In the genomic region with DNA sequence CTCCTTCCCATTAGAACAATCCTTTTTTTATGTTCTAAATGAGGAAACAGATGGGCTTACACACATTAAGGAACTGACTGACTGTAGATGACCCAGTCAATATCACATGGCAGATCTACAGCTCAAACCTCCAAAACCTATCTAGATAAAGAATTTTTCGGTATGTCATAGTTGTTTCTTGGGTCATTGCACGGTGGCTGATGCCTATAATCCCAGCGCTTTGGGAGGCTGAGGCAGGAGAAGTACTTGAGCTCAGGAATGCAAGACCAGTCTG, we compare ENCODE assay signal across 12 cellular contexts. TPM values are rescaled to one million over a fixed set of nuclear protein-coding genes. Genes with fewer than 3 reads are reported as not detected.
DNase-seq lines count a peak whose midpoint lies in the region; ATAC-seq, FAIRE-seq and TF ChIP-seq lines count a peak whose summit lies in the region.
"Had no signal": no experiment of that assay in that cellular context is flagged by ENCODE, and none has a peak within 500 bp of the region (broad histone marks: within the 10 kb centered on the region; RNA-seq: fewer than 3 reads in every experiment).

No MANE protein-coding gene starts in this region.

- no peaks in the 10 kb centered on the region for H3K27me3 Mint-ChIP-seq in activated CD8-positive, alpha-beta memory T cell treated with anti-CD3 and anti-CD28 coated beads, Interleukin-2, amount 10 ng/mL, durations not matched to agents 7 days and 5 days

- H2BK15ac ChIP-seq in mesenchymal stem cell (ENCODE audit: low read depth, poor library complexity, severe bottlenecking), result no peak overlapping the region

- peaks cover 53% of the 10 kb centered on the region for H3K4me1 Mint-ChIP-seq in activated CD8-positive, alpha-beta memory T cell treated with anti-CD3 and anti-CD28 coated beads, Interleukin-2, amount 10 ng/mL, durations not matched to agents 7 days and 5 days

- H3K9ac ChIP-seq in GM12878 (ENCODE audit: control insufficient read depth, insufficient read depth, low read length), result no peak overlapping the region
- peak overlapping the region; percentile 55 for H3K9ac ChIP-seq in mesenchymal stem cell (ENCODE audit: low read length)

- TF ChIP-seq RAD21 in GM12878 (IDR thresholded peaks at IDR 0.05; ENCODE audit: insufficient read depth, low read depth, low read length), result no peak

- no peaks in the 10 kb centered on the region for H4K20me1 ChIP-seq in GM12878 (ENCODE audit: control insufficient read depth, insufficient read depth)

- H3K9me3 ChIP-seq in GM12878 (replicated peaks; ENCODE audit: control insufficient read depth, insufficient read depth, low read length) (no peaks in the 10 kb centered on the region), mesenchymal stem cell (ENCODE audit: control insufficient read depth, low read length) (no peaks in the 10 kb centered on the region), thoracic aorta (no peaks in the 10 kb centered on the region)

- TF ChIP-seq EP300 in GM12878 (IDR thresholded peaks at IDR 0.05; ENCODE audit: borderline replicate concordance in 1 of 2, control insufficient read depth in 1 of 2, low read depth in 2 of 2, low read length in 2 of 2), result no peak

- H4K91ac ChIP-seq in mesenchymal stem cell (ENCODE audit: low read length), result no peak overlapping the region

- no peak overlapping the region for H4K8ac ChIP-seq in mesenchymal stem cell (ENCODE audit: low read length)

- no peak overlapping the region for H2AFZ ChIP-seq in GM12878 (ENCODE audit: control insufficient read depth, low read depth, low read length)
- H2AFZ ChIP-seq in mesenchymal stem cell (ENCODE audit: low read depth, low read length), result no peak overlapping the region

- no peak overlapping the region for H3K4me2 ChIP-seq in GM12878 (ENCODE audit: control insufficient read depth, insufficient read depth)
- H3K4me2 ChIP-seq in mesenchymal stem cell (ENCODE audit: low read length, poor library complexity, severe bottlenecking), result no peak overlapping the region

- no peak overlapping the region for H3K23ac ChIP-seq in mesenchymal stem cell (ENCODE audit: low read length in 2 of 2)

- H3K36me3 ChIP-seq in GM12878 (ENCODE audit: control insufficient read depth in 2 of 2, insufficient read depth in 2 of 2, low read length in 1 of 2), result peaks cover 8 to 16% of the 10 kb centered on the region in 2 experiments
- H3K36me3 ChIP-seq in mesenchymal stem cell (ENCODE audit: control insufficient read depth in 1 of 2, insufficient read depth in 2 of 2, low read depth in 1 of 2, low read length in 2 of 2), result peaks cover 35 to 72% of the 10 kb centered on the region in 2 experiments
- H3K36me3 ChIP-seq in thoracic aorta, result peaks cover 8% of the 10 kb centered on the region

- H3K14ac ChIP-seq in mesenchymal stem cell (ENCODE audit: low read length in 2 of 2), result no peak overlapping the region

- H3K27me3 ChIP-seq in GM12878 (replicated peaks in 1 of 2; ENCODE audit: control insufficient read depth in 2 of 2, insufficient read depth in 2 of 2, low read length in 1 of 2) (no peaks in the 10 kb centered on the region), mesenchymal stem cell (ENCODE audit: control insufficient read depth in 1 of 2, insufficient read depth in 1 of 2, low read length in 2 of 2) (no peaks in the 10 kb centered on the region), thoracic aorta (replicated peaks; ENCODE audit: insufficient read depth) (no peaks in the 10 kb centered on the region)

- peaks cover 58% of the 10 kb centered on the region for H3K36me3 Mint-ChIP-seq in activated CD8-positive, alpha-beta memory T cell treated with anti-CD3 and anti-CD28 coated beads, Interleukin-2, amount 10 ng/mL, durations not matched to agents 7 days and 5 days

- H2BK12ac ChIP-seq in mesenchymal stem cell (ENCODE audit: low read length in 2 of 2), result no peak overlapping the region

- SMC1A ChIA-PET in GM12878 (lab: Charles Lee; ENCODE audit: uncharacterized antibody, unreplicated experiment), result interaction anchor here (0.9 to 2.2 kb wide), 9 partner anchors 10 to 199 kb away, joined by 3 to 6 read pairs (median 4); partner anchors contain the start of gene GRPEL2

- peak overlapping the region; percentile 15 for H3K27ac Mint-ChIP-seq in activated CD8-positive, alpha-beta memory T cell treated with anti-CD3 and anti-CD28 coated beads, Interleukin-2, amount 10 ng/mL, durations not matched to agents 7 days and 5 days

- no peak overlapping the region for H2BK120ac ChIP-seq in mesenchymal stem cell (ENCODE audit: low read depth, low read length)

- H2AK5ac ChIP-seq in mesenchymal stem cell (ENCODE audit: low read length, severe bottlenecking), result no peak overlapping the region

- H3K4me3 Mint-ChIP-seq in activated CD8-positive, alpha-beta memory T cell treated with anti-CD3 and anti-CD28 coated beads, Interleukin-2, amount 10 ng/mL, durations not matched to agents 7 days and 5 days, result no peak overlapping the region

- BruUV-seq in GM12878 (replicated peaks; lab: Mats Ljungman, UMichigan), result no TSS peak

- no peak overlapping the region for H3K18ac ChIP-seq in mesenchymal stem cell (ENCODE audit: low read depth in 1 of 2, low read length in 2 of 2)

- H3K27ac ChIP-seq in GM12878 (ENCODE audit: control insufficient read depth, insufficient read depth), result no peak overlapping the region
- H3K27ac ChIP-seq in mesenchymal stem cell (ENCODE audit: low read length, poor library complexity, severe bottlenecking), result no peak overlapping the region
- H3K27ac ChIP-seq in thoracic aorta, result peak overlapping the region in 1 of 2 donors; percentile 45

- H3K4me3 ChIP-seq in GM12878, result no peak overlapping the region
- no peak overlapping the region for H3K4me3 ChIP-seq in mesenchymal stem cell (ENCODE audit: insufficient read depth in 1 of 2, low read depth in 1 of 2, low read length in 2 of 2)
- H3K4me3 ChIP-seq in thoracic aorta, result peak overlapping the region; percentile 43

- intact Hi-C loops in GM12878 (cut with micrococcal nuclease; ENCODE audit: unreplicated experiment), result no loop called here

- no peaks in the 10 kb centered on the region for H3K9me3 Mint-ChIP-seq in activated CD8-positive, alpha-beta memory T cell treated with anti-CD3 and anti-CD28 coated beads, Interleukin-2, amount 10 ng/mL, durations not matched to agents 7 days and 5 days (ENCODE audit: low read depth)

- H3K79me1 ChIP-seq in mesenchymal stem cell (replicated peaks; ENCODE audit: low read length, poor library complexity, severe bottlenecking), result no peaks in the 10 kb centered on the region

- no peak for TF ChIP-seq CTCF in GM12878 (IDR thresholded peaks at IDR 0.05 in 2 of 3, conservative IDR thresholded peaks at IDR 0.05 in 1 of 3; ENCODE audit: control insufficient read depth in 2 of 3, extremely low read depth in 1 of 3, insufficient read depth in 1 of 3, low read depth in 3 of 3, low read length in 3 of 3)
- TF ChIP-seq CTCF in thoracic aorta (IDR thresholded peaks at IDR 0.05), result no peak

- in situ Hi-C loops in GM12878 (cut with MboI), result no loop called here

- DNase-seq in activated CD8-positive, alpha-beta memory T cell treated with anti-CD3 and anti-CD28 coated beads, Interleukin-2, amount 10 ng/mL, durations not matched to agents 7 days and 5 days, result no peak
- no peak for DNase-seq in activated CD8-positive, alpha-beta memory T cell treated with anti-CD3 and anti-CD28 coated beads for 24 hours
- no peak for DNase-seq in GM12878 (ENCODE audit: low read depth, low spot score)
- no peak for DNase-seq in mesenchymal stem cell
- no peak for DNase-seq in thoracic aorta (ENCODE audit: low spot score)
- DNase-seq in C1 segment of cervical spinal cord (lab: John Stamatoyannopoulos, UW), result no peak
- DNase-seq: DMS79 treated with DMSO at 0.1 percent for 48 hours had no signal

- RAD21 ChIA-PET in GM12878 (lab: Charles Lee; ENCODE audit: unreplicated experiment), result interaction anchor here (0.8 to 1.6 kb wide), 3 partner anchors 10 to 75 kb away, joined by 3 read pairs; no protein-coding TSS in a partner anchor

- FAIRE-seq in GM12878 (lab: Jason Lieb, UNC), result no peak
- FAIRE-seq: HTR-8/SVneo, TTC549 had no signal

- H2BK5ac ChIP-seq in mesenchymal stem cell (ENCODE audit: low read depth, low read length, poor library complexity, severe bottlenecking), result no peak overlapping the region

- H3K4me1 ChIP-seq in GM12878 (ENCODE audit: control insufficient read depth, insufficient read depth, low read length) (no peaks in the 10 kb centered on the region; the same call in 1 of the 2 replicates), mesenchymal stem cell (ENCODE audit: control insufficient read depth, insufficient read depth, low read depth, low read length) (peaks cover 11% of the 10 kb centered on the region), thoracic aorta (ENCODE audit: control insufficient read depth in 1 of 2, low read depth in 2 of 2) (peaks cover 56 to 88% of the 10 kb centered on the region in 2 donors)

- no peak overlapping the region for H3K4ac ChIP-seq in mesenchymal stem cell (ENCODE audit: low read depth in 1 of 2, low read length in 2 of 2)

- peaks cover 89% of the 10 kb centered on the region for H3K79me2 ChIP-seq in GM12878 (ENCODE audit: control insufficient read depth, insufficient read depth, low read length)

- CTCF ChIA-PET in activated CD8-positive, alpha-beta memory T cell treated with anti-CD3 and anti-CD28 coated beads, Interleukin-2, amount 10 ng/mL, durations not matched to agents 7 days and 5 days (lab: Charles Lee), result interaction anchor here (2.2 kb wide), 1 partner anchor 7 kb away, joined by 10 read pairs; the partner anchor contains the start of gene CSNK1A1
- CTCF ChIA-PET in GM12878 (lab: Yijun Ruan, JAX), result interaction anchor here (0.6 to 1.9 kb wide), 6 partner anchors 7 to 415 kb away, joined by 3 to 8 read pairs (median 4); partner anchors contain the start of gene CSNK1A1

- POLR2A ChIA-PET in GM12878 (lab: Charles Lee), result interaction anchor here (0.6 to 2.1 kb wide), 4 partner anchors 8 to 80 kb away, joined by 3 to 7 read pairs (median 4); no protein-coding TSS in a partner anchor

- no peak for ATAC-seq in activated CD8-positive, alpha-beta memory T cell treated with anti-CD3 and anti-CD28 coated beads, Interleukin-2, amount 10 ng/mL, durations not matched to agents 7 days and 5 days
- peak; percentile 12; the same call in 1 of the 3 replicates for ATAC-seq in GM12878
- no peak for ATAC-seq in thoracic aorta (ENCODE audit: insufficient number of reproducible peaks, low FRiP score, low read depth)
- ATAC-seq in GM18873 (IDR thresholded peaks at IDR 0.05; ENCODE audit: low FRiP score, unreplicated experiment), result no peak
- ATAC-seq in GM19328 (IDR thresholded peaks at IDR 0.05; ENCODE audit: unreplicated experiment), result no peak
- ATAC-seq: HCT116 had no signal

- no peak for TF ChIP-seq POLR2A in GM12878 (IDR thresholded peaks at IDR 0.05; ENCODE audit: low read depth, low read length)

- WGBS in GM12878 (ENCODE audit: insufficient coverage, insufficient replicate concordance, low lambda C conversion rate, missing lambda C conversion rate), result 81% methylated on average over 3 of the region's 3 CpGs
- no CpG with 5 or more reads among the region's 3 CpGs for WGBS in mesenchymal stem cell

RNA-seq across cellular contexts. Expression of gene CSNK1A1, which starts 7.1 kb away (rescaled TPM):
- total RNA-seq in activated CD8-positive, alpha-beta memory T cell treated with anti-CD3 and anti-CD28 coated beads, Interleukin-2, amount 10 ng/mL, durations not matched to agents 7 days and 5 days, result 100 to 1,000 TPM; 193 to 204 TPM
- 312 and 318 TPM in 2 replicates for total RNA-seq in GM12878 (2013; cell fraction: nucleolus; rRNA removed)
- 146 and 155 TPM in 2 replicates for total RNA-seq in GM12878 (2014; rRNA removed)
- 126 and 134 TPM in 2 replicates for total RNA-seq in GM12878 (2014; rRNA removed; fragmentation: Illumina TruSeq; extraction: Trizol)
- 138 and 143 TPM in 2 replicates for total RNA-seq in GM12878 (2021)
- polyA plus RNA-seq in GM12878 (2011; ENCODE audit: low read depth), result 53.0 TPM
- 132 and 184 TPM in 2 replicates for polyA plus RNA-seq in GM12878 (2011; rRNA removed)
- polyA plus RNA-seq in GM12878 (2011; cell fraction: cytosol; rRNA removed), result 61.7 and 81.7 TPM in 2 replicates
- 69.8 and 72.5 TPM in 2 replicates for polyA plus RNA-seq in GM12878 (2011; cell fraction: nucleus; rRNA removed)
- polyA plus RNA-seq in GM12878 (2012), result 54.7 and 73.9 TPM in 2 replicates
- 107 and 127 TPM in 2 replicates for polyA plus RNA-seq in GM12878 (2014; fragmentation: Illumina TruSeq; extraction: Trizol)
- polyA plus RNA-seq in GM12878 (2014; fragmentation: Nextera tagmentation; extraction: Ambion mirVana), result 10 to 100 TPM; 53.3 to 62.0 TPM
- 104 and 106 TPM in 2 replicates for polyA plus RNA-seq in GM12878 (2014; rRNA removed)
- 100 to 1,000 TPM; 134 to 147 TPM for polyA plus RNA-seq in GM12878 (2016; fragmentation: Nextera tagmentation; extraction: Ambion mirVana)
- 169 and 189 TPM in 2 replicates for polyA minus RNA-seq in GM12878 (2011; rRNA and poly(A)+ RNA removed)
- polyA minus RNA-seq in GM12878 (2011; cell fraction: cytosol; rRNA and poly(A)+ RNA removed), result 61.2 and 75.4 TPM in 2 replicates
- 80.2 and 126 TPM in 2 replicates for polyA minus RNA-seq in GM12878 (2011; cell fraction: nucleus; rRNA and poly(A)+ RNA removed)
- polyA plus RNA-seq in mesenchymal stem cell (2013, experiment 1 of 2), result 211 TPM
- polyA plus RNA-seq in mesenchymal stem cell (2013, experiment 2 of 2), result 208 TPM
- 100 to 1,000 TPM; 222 to 262 TPM for total RNA-seq in thoracic aorta

RNA-seq across cellular contexts. Expression of gene ARHGEF37, which starts 37.2 kb away (rescaled TPM):
- total RNA-seq in activated CD8-positive, alpha-beta memory T cell treated with anti-CD3 and anti-CD28 coated beads, Interleukin-2, amount 10 ng/mL, durations not matched to agents 7 days and 5 days, result 1 to 10 TPM in 1 of 2 experiments, under 1 TPM in 1; 0.37 to 1.1 TPM
- 0.17 and 0.32 TPM in 2 replicates for total RNA-seq in GM12878 (2013; cell fraction: nucleolus; rRNA removed)
- total RNA-seq in GM12878 (2014; rRNA removed) (0.49 and 0.62 TPM in 2 replicates), GM12878 (2014; rRNA removed; fragmentation: Illumina TruSeq; extraction: Trizol) (0.85 and 0.97 TPM in 2 replicates), GM12878 (2021) (1.1 and 1.2 TPM in 2 replicates), thoracic aorta (10 to 100 TPM in 1 of 2 donors, 1 to 10 TPM in 1; 5.6 to 11.4 TPM)
- 0.05 TPM for polyA plus RNA-seq in GM12878 (2011; ENCODE audit: low read depth)
- polyA plus RNA-seq in GM12878 (2011; rRNA removed) (0.29 and 0.52 TPM in 2 replicates), GM12878 (2014; fragmentation: Illumina TruSeq; extraction: Trizol) (0.60 and 0.65 TPM in 2 replicates), GM12878 (2014; fragmentation: Nextera tagmentation; extraction: Ambion mirVana) (under 1 TPM; 0.16 to 0.23 TPM), GM12878 (2014; rRNA removed) (0.58 and 0.63 TPM in 2 replicates), GM12878 (2016; fragmentation: Nextera tagmentation; extraction: Ambion mirVana) (1 to 10 TPM in 1 of 2 experiments, under 1 TPM in 1; 0.78 to 1.1 TPM)
- polyA plus RNA-seq in GM12878 (2011; cell fraction: cytosol; rRNA removed), result 0.10 and 0.17 TPM in 2 replicates
- 0.36 and 0.44 TPM in 2 replicates for polyA plus RNA-seq in GM12878 (2011; cell fraction: nucleus; rRNA removed)
- polyA plus RNA-seq in GM12878 (2012), result 0.20 and 0.48 TPM in 2 replicates
- polyA minus RNA-seq in GM12878 (2011; rRNA and poly(A)+ RNA removed), result 0.07 and 0.15 TPM in 2 replicates
- polyA minus RNA-seq in GM12878 (2011; cell fraction: cytosol; rRNA and poly(A)+ RNA removed), result not detected in 2 replicates
- polyA minus RNA-seq in GM12878 (2011; cell fraction: nucleus; rRNA and poly(A)+ RNA removed), result 0.10 and 0.24 TPM in 2 replicates
- polyA plus RNA-seq in mesenchymal stem cell (2013, experiment 1 of 2), result 0.48 TPM
- 0.42 TPM for polyA plus RNA-seq in mesenchymal stem cell (2013, experiment 2 of 2)
